Comparison of ENCODE assay signal across 8 cellular contexts in the genomic region with DNA sequence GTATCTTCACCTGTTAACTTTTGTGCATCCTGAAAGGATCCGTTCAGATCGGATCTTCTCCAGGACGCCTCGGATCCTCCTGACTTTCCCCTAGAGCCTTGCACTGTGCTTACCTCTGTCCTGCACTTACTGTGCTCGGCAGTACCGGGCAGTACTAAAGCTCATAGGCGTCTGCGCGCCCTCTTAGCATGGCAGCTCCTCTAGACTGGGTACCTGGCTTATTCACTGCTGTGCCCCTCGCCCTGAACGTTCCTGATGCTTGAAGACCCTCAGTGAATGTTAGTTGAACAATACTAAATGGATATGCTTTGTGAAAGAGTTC. TPM values are rescaled to one million over a fixed set of nuclear protein-coding genes. Genes with fewer than 3 reads are reported as not detected.
A peak's percentile ranks its signal among the peaks of the same experiment; 100 is the strongest.
DNase-seq lines count a peak whose midpoint lies in the region; ATAC-seq lines count a peak whose summit lies in the region.

No MANE protein-coding gene starts in this region.

- DNase-seq in NCI-H510A treated with DMSO at 0.1 percent for 48 hours (lab: John Stamatoyannopoulos, UW) = peak; percentile 11
- DNase-seq in NCI-H510A (lab: John Stamatoyannopoulos, UW) = no peak
- no peak for DNase-seq in stimulated activated naive B cell treated with anti-CD40 and anti-IgM and Interleukin-4, amounts not matched to agents 10 μg/mL and 1 μg/mL and 100 μg/mL, for 72 hours
- DNase-seq in DMS 273 treated with DMSO at 0.1 percent for 48 hours (lab: John Stamatoyannopoulos, UW) = no peak
- no peak for DNase-seq in Karpas-422
- no peak for DNase-seq in NK-92 treated with Interleukin-12 subunit alpha and Interleukin-12 subunit beta, amount 100 ng/mL, for 24 hours (lab: John Stamatoyannopoulos, UW)

- no peak overlapping the region for H2AFZ ChIP-seq in Karpas-422 (ENCODE audit: low read length)

- peak overlapping the region; percentile 53 for H3K4me3 ChIP-seq in iPS-18a (ENCODE audit: low read length)
- H3K4me3 ChIP-seq in Karpas-422 (ENCODE audit: low read length) = no peak overlapping the region

- no peaks in the 10 kb centered on the region for H3K27me3 Mint-ChIP-seq in activated naive CD8-positive, alpha-beta T cell
- H3K27me3 Mint-ChIP-seq in stimulated activated naive B cell treated with anti-CD40 and anti-IgM and Interleukin-4, amounts not matched to agents 10 μg/mL and 1 μg/mL and 100 μg/mL, for 72 hours = peaks cover 13 to 26% of the 10 kb centered on the region in 2 donors

- H3K79me2 ChIP-seq in Karpas-422 (ENCODE audit: low read length) = no peaks in the 10 kb centered on the region

- H4K20me1 ChIP-seq in Karpas-422 (ENCODE audit: insufficient read depth, low read depth, low read length) = no peaks in the 10 kb centered on the region

- no peak overlapping the region for H3K4me2 ChIP-seq in Karpas-422 (ENCODE audit: low read depth, low read length, poor library complexity, severe bottlenecking)

- H3K9me3 Mint-ChIP-seq in activated naive CD8-positive, alpha-beta T cell (ENCODE audit: low read depth) = no peaks in the 10 kb centered on the region
- no peaks in the 10 kb centered on the region for H3K9me3 Mint-ChIP-seq in stimulated activated naive B cell treated with anti-CD40 and anti-IgM and Interleukin-4, amounts not matched to agents 10 μg/mL and 1 μg/mL and 100 μg/mL, for 72 hours

- H3K36me3 ChIP-seq in iPS-18a (ENCODE audit: control insufficient read depth, low read depth, low read length) (no peaks in the 10 kb centered on the region), Karpas-422 (ENCODE audit: insufficient read depth, low read length) (no peaks in the 10 kb centered on the region)

- ATAC-seq in stimulated activated naive B cell treated with anti-CD40 and anti-IgM and Interleukin-4, amounts not matched to agents 10 μg/mL and 1 μg/mL and 100 μg/mL, for 72 hours (replicated peaks) = peak in 1 of 2 donors; percentile 20

- H3K4me1 Mint-ChIP-seq in activated naive CD8-positive, alpha-beta T cell (ENCODE audit: low read depth) = peaks cover 15% of the 10 kb centered on the region
- peaks cover 5 to 16% of the 10 kb centered on the region in 2 donors for H3K4me1 Mint-ChIP-seq in stimulated activated naive B cell treated with anti-CD40 and anti-IgM and Interleukin-4, amounts not matched to agents 10 μg/mL and 1 μg/mL and 100 μg/mL, for 72 hours

- H3K9me3 ChIP-seq in iPS-18a (ENCODE audit: control insufficient read depth, low read depth, low read length) = no peaks in the 10 kb centered on the region
- H3K9me3 ChIP-seq in Karpas-422 (ENCODE audit: low read length) = no peaks in the 10 kb centered on the region

- H3K27me3 ChIP-seq in iPS-18a (ENCODE audit: control insufficient read depth, insufficient read depth, low read length) (peaks cover 40% of the 10 kb centered on the region), Karpas-422 (ENCODE audit: low read length) (no peaks in the 10 kb centered on the region)

- H3K27ac ChIP-seq in iPS-18a (ENCODE audit: low read length) (no peak overlapping the region), Karpas-422 (ENCODE audit: low read length) (no peak overlapping the region)

- H3K9me2 ChIP-seq in Karpas-422 (replicated peaks; ENCODE audit: insufficient read depth, low read length) = no peaks in the 10 kb centered on the region

- H3K4me1 ChIP-seq in iPS-18a (ENCODE audit: control insufficient read depth, low read depth, low read length) (peaks cover 3% of the 10 kb centered on the region), Karpas-422 (ENCODE audit: low read length) (no peaks in the 10 kb centered on the region)

- H3K9ac ChIP-seq in iPS-18a (ENCODE audit: low read length) (no peak overlapping the region), Karpas-422 (ENCODE audit: low read length) (no peak overlapping the region)

- H3K27ac Mint-ChIP-seq in activated naive CD8-positive, alpha-beta T cell = peak overlapping the region; percentile 36
- peak overlapping the region; percentile 48 for H3K27ac Mint-ChIP-seq in stimulated activated naive B cell treated with anti-CD40 and anti-IgM and Interleukin-4, amounts not matched to agents 10 μg/mL and 1 μg/mL and 100 μg/mL, for 72 hours

- H3K36me3 Mint-ChIP-seq in activated naive CD8-positive, alpha-beta T cell = no peaks in the 10 kb centered on the region
- no peaks in the 10 kb centered on the region for H3K36me3 Mint-ChIP-seq in stimulated activated naive B cell treated with anti-CD40 and anti-IgM and Interleukin-4, amounts not matched to agents 10 μg/mL and 1 μg/mL and 100 μg/mL, for 72 hours

- peak overlapping the region; percentile 93 for H3K4me3 Mint-ChIP-seq in activated naive CD8-positive, alpha-beta T cell
- H3K4me3 Mint-ChIP-seq in stimulated activated naive B cell treated with anti-CD40 and anti-IgM and Interleukin-4, amounts not matched to agents 10 μg/mL and 1 μg/mL and 100 μg/mL, for 72 hours = peak overlapping the region; percentile 78 to 87

RNA-seq across cellular contexts. Expression of gene SCP2, which starts 1.0 kb away (rescaled TPM):
- 81.3 and 146 TPM in 2 replicates for total RNA-seq in Karpas-422 (2014; rRNA removed; shearing (Covaris generic); ENCODE audit: low replicate concordance)

RNA-seq across cellular contexts. Expression of gene ECHDC2, which starts 6.5 kb away (rescaled TPM):
- total RNA-seq in Karpas-422 (2014; rRNA removed; shearing (Covaris generic); ENCODE audit: low replicate concordance) = not detected in 2 replicates
